Comparison of ENCODE assay signal across 20 cellular contexts in the genomic region with DNA sequence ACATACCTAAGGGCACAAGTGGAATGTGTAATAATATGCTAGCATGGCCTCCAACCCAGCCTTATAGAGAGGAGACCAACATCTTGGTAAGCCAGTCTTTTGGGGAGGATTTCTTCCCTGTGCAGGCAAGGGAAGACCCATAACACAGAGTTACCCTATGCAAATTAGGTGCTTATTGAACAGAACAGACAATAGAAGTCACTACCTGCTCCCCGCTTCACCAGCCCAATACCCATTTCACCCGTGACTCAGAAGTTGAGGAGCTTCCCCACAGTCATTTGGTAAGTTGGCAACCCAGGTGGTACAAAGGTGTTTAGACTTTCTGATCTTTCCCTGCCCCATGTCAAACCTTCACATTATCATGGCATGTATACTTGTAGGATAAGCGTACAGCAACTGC.
"Had no signal": no experiment of that assay in that cellular context is flagged by ENCODE, and none has a peak within 500 bp of the region (broad histone marks: within the 10 kb centered on the region; RNA-seq: fewer than 3 reads in every experiment).

No MANE protein-coding gene starts in this region.

- H3K27ac Mint-ChIP-seq: activated B cell treated with CpG ODN at 0.5 μM for 24 hours; activated CD4-positive, alpha-beta T cell treated with anti-CD3 and anti-CD28 coated beads, Interleukin-2, amount 10 ng/mL, durations not matched to agents 24 days and 14 days; activated CD8-positive, alpha-beta T cell treated with anti-CD3 and anti-CD28 coated beads for 36 hours; activated naive CD4-positive, alpha-beta T cell treated with anti-CD3 and anti-CD28 coated beads, Interleukin-2, amount 10 ng/mL, durations not matched to agents 7 days and 5 days; activated naive CD8-positive, alpha-beta T cell treated with anti-CD3 and anti-CD28 coated beads, Interleukin-2, amount 50 U/mL, for 24 hours; natural killer cell treated with Interleukin-12 subunit alpha and Interleukin-12 subunit beta and Interleukin-15 and Interleukin-18, amount 100 ng/mL, for 72 hours had no signal

- ATAC-seq: activated CD8-positive, alpha-beta T cell treated with anti-CD3 and anti-CD28 coated beads for 36 hours; activated naive CD8-positive, alpha-beta T cell treated with anti-CD3 and anti-CD28 coated beads, Interleukin-2, amount 50 U/mL, for 24 hours; natural killer cell treated with Interleukin-12 subunit alpha and Interleukin-12 subunit beta and Interleukin-15 and Interleukin-18, amount 100 ng/mL, for 72 hours; right cardiac atrium; SK-N-SH treated with all-trans-retinoic acid at 6 μM for 48 hours; stimulated activated naive CD8-positive, alpha-beta T cell treated with anti-CD3 and anti-CD28 coated beads, Interleukin-15, Interleukin-2, amounts not matched to agents 100 U/mL and 50 U/mL, for 24 hours had no signal

- H3K27ac ChIP-seq: colonic mucosa, left ventricle myocardium inferior, upper lobe of left lung had no signal

- DNase-seq: activated B cell treated with CpG ODN at 0.5 μM for 24 hours; activated CD4-positive, alpha-beta T cell treated with anti-CD3 and anti-CD28 coated beads, Interleukin-2, amount 10 ng/mL, durations not matched to agents 24 days and 14 days; activated CD8-positive, alpha-beta T cell treated with anti-CD3 and anti-CD28 coated beads for 36 hours; activated effector memory CD4-positive, alpha-beta T cell treated with Interleukin-2 at 50 U/mL for 16 hours; activated naive CD4-positive, alpha-beta T cell treated with anti-CD3 and anti-CD28 coated beads, Interleukin-2, amount 10 ng/mL, durations not matched to agents 7 days and 5 days; activated naive CD8-positive, alpha-beta T cell treated with anti-CD3 and anti-CD28 coated beads, Interleukin-2, amount 50 U/mL, for 24 hours; activated T-cell treated with anti-CD3 and anti-CD28 coated beads, Interleukin-2, amount 50 U/mL, for 48 hours; amygdala; colonic mucosa; effector memory CD4-positive, alpha-beta T cell; left ventricle myocardium inferior; mucosa of descending colon; posterior cingulate gyrus; right cardiac atrium; stimulated activated CD4-positive, alpha-beta T cell treated with anti-CD3 and anti-CD28 coated beads, Interleukin-2, amount 100 ng/mL, for 48 hours; stimulated activated naive CD8-positive, alpha-beta T cell treated with anti-CD3 and anti-CD28 coated beads, Interleukin-15, Interleukin-2, amounts not matched to agents 100 U/mL and 50 U/mL, for 24 hours; thyroid gland; upper lobe of left lung had no signal

- H3K9me3 Mint-ChIP-seq: activated B cell treated with CpG ODN at 0.5 μM for 24 hours; activated CD4-positive, alpha-beta T cell treated with anti-CD3 and anti-CD28 coated beads, Interleukin-2, amount 10 ng/mL, durations not matched to agents 24 days and 14 days; activated CD8-positive, alpha-beta T cell treated with anti-CD3 and anti-CD28 coated beads for 36 hours; activated naive CD4-positive, alpha-beta T cell treated with anti-CD3 and anti-CD28 coated beads, Interleukin-2, amount 10 ng/mL, durations not matched to agents 7 days and 5 days; activated naive CD8-positive, alpha-beta T cell treated with anti-CD3 and anti-CD28 coated beads, Interleukin-2, amount 50 U/mL, for 24 hours; natural killer cell treated with Interleukin-12 subunit alpha and Interleukin-12 subunit beta and Interleukin-15 and Interleukin-18, amount 100 ng/mL, for 72 hours had no signal
